In genomic region chr18:8724452-8724851, GRCh38 we compare ENCODE assay signal across 31 cellular contexts. TPM values are rescaled to one million over a fixed set of nuclear protein-coding genes. Genes with fewer than 3 reads are reported as not detected.
A peak's percentile ranks its signal among the peaks of the same experiment; 100 is the strongest.
DNase-seq lines count a peak whose midpoint lies in the region; ATAC-seq and TF ChIP-seq lines count a peak whose summit lies in the region.
"Had no signal": no experiment of that assay in that cellular context is flagged by ENCODE, and none has a peak within 500 bp of the region (broad histone marks: within the 10 kb centered on the region; RNA-seq: fewer than 3 reads in every experiment).

No MANE protein-coding gene starts in this region.

- H3K27me3 Mint-ChIP-seq in GM23338 (ENCODE audit: insufficient read depth, low read depth, poor library complexity) (no peaks in the 10 kb centered on the region), WTC11 (ENCODE audit: low read depth) (no peaks in the 10 kb centered on the region)
- H3K27me3 Mint-ChIP-seq: activated naive CD8-positive, alpha-beta T cell; naive B cell had no signal

- H3K36me3 Mint-ChIP-seq in GM23338 (ENCODE audit: low read depth) (peaks cover 63% of the 10 kb centered on the region), WTC11 (peaks cover 45% of the 10 kb centered on the region)
- H3K36me3 Mint-ChIP-seq: activated naive CD8-positive, alpha-beta T cell had no signal

- peak; percentile 55 for DNase-seq in GM23338 (ENCODE audit: low spot score)
- DNase-seq in IMR-90, result no peak
- DNase-seq in WTC11 (ENCODE audit: low spot score), result peak; percentile 25
- peak; percentile 41 for DNase-seq in iPS-NIHi11 (ENCODE audit: low spot score)
- no peak for DNase-seq in OCI-M1 (lab: John Stamatoyannopoulos, UW)
- DNase-seq in NCI-H1105 treated with DMSO at 0.1 percent for 48 hours (lab: John Stamatoyannopoulos, UW), result no peak
- DNase-seq in hippocampal formation (lab: John Stamatoyannopoulos, UW), result no peak
- DNase-seq: activated CD4-positive, alpha-beta T cell treated with anti-CD3 and anti-CD28 coated beads, Interleukin-2, amount 50 U/mL, for 4 hours; activated CD8-positive, alpha-beta memory T cell treated with anti-CD3 and anti-CD28 coated beads, Interleukin-2, amount 50 U/mL, for 48 hours; aorta; Caco-2; cerebellar nuclear complex; DMS79 treated with DMSO at 0.1 percent for 48 hours; dorsolateral prefrontal cortex; GM23248; heart right ventricle; left lung; naive B cell; NCI-H1092 treated with DMSO at 0.1 percent for 48 hours; NCI-H2081 treated with DMSO at 0.1 percent for 48 hours; occipital lobe; SHP77; spleen; stimulated activated CD4-positive, alpha-beta T cell treated with anti-CD3 and anti-CD28 coated beads, Interleukin-4, amount 100 ng/mL, for 24 hours; stimulated activated naive CD4-positive, alpha-beta T cell; T-helper 9 cell; testis had no signal

- H2AFZ ChIP-seq in GM23338 (no peak overlapping the region), IMR-90 (replicated peaks; ENCODE audit: low read length, poor library complexity) (no peak overlapping the region)
- H2AFZ ChIP-seq: GM23248 had no signal

- 100% methylated on average over 2 of the region's 6 CpGs; no CpG with 5 or more reads in 1 of the 2 experiments for WGBS in IMR-90 (ENCODE audit: extremely low coverage in 2 of 2, insufficient read length in 1 of 2), 2 experiments

- no peak overlapping the region for H2BK15ac ChIP-seq in IMR-90 (ENCODE audit: low read depth, low read length)

- H3K18ac ChIP-seq in IMR-90 (ENCODE audit: low read depth, low read length), result no peak overlapping the region; the same call in 1 of the 2 replicates

- H2AK5ac ChIP-seq in IMR-90 (ENCODE audit: low read depth, low read length), result no peak overlapping the region

- peaks cover 17% of the 10 kb centered on the region for H3K9me1 ChIP-seq in IMR-90 (ENCODE audit: insufficient read depth, low read length)

- H2BK120ac ChIP-seq in IMR-90 (ENCODE audit: low read depth, low read length), result no peak overlapping the region

- H3K9me2 ChIP-seq in GM23338 (ENCODE audit: insufficient read depth), result no peaks in the 10 kb centered on the region

- no peak overlapping the region; the same call in 1 of the 2 replicates for H4K5ac ChIP-seq in IMR-90 (ENCODE audit: low read depth, low read length)

- no peak for TF ChIP-seq RAD21 in IMR-90 (IDR thresholded peaks at IDR 0.05; ENCODE audit: low read length)

- H3K56ac ChIP-seq in IMR-90 (ENCODE audit: extremely low read depth, insufficient read depth, low read length), result no peak overlapping the region

- H3K14ac ChIP-seq in IMR-90 (replicated peaks; ENCODE audit: low read depth, low read length), result no peak overlapping the region

- H3K27ac ChIP-seq in GM23338 (ENCODE audit: low read depth) (peak overlapping the region; percentile 68), IMR-90 (ENCODE audit: insufficient read depth, low read length) (peak overlapping the region; percentile 41; the same call in 1 of the 2 replicates)
- H3K27ac ChIP-seq: GM23248, heart right ventricle, left lung, spleen, testis had no signal

- peaks cover 37% of the 10 kb centered on the region for H3K4me1 Mint-ChIP-seq in GM23338
- peaks cover 45% of the 10 kb centered on the region for H3K4me1 Mint-ChIP-seq in WTC11

- H3K4me3 ChIP-seq in GM23338 (no peak overlapping the region), IMR-90 (ENCODE audit: insufficient read depth, low read depth, low read length) (no peak overlapping the region)
- H3K4me3 ChIP-seq: BLaER1 treated with 17β-estradiol and CSF1 and Interleukin-3, amounts not matched to agents 10 nM and 100 nM; dorsolateral prefrontal cortex; GM23248; heart right ventricle; left lung; spleen; testis had no signal

- no peak overlapping the region for H3K9ac ChIP-seq in IMR-90 (ENCODE audit: low read depth, low read length)
- H3K9ac ChIP-seq: BLaER1 treated with 17β-estradiol and CSF1 and Interleukin-3, amounts not matched to agents 10 nM and 100 nM; GM23248 had no signal

- H3K27ac Mint-ChIP-seq in GM23338 (peak overlapping the region; percentile 96), WTC11 (peak overlapping the region; percentile 99)
- H3K27ac Mint-ChIP-seq: activated naive CD8-positive, alpha-beta T cell had no signal

- CTCF ChIA-PET in IMR-90 (lab: Yijun Ruan, JAX) (no interaction called here), WTC11 (lab: Charles Lee) (interaction anchor here (0.7 to 1.4 kb wide), 3 partner anchors 8 to 28 kb away, joined by 3 to 4 read pairs (median 3); no protein-coding TSS in a partner anchor)

- H3F3A ChIP-seq in GM23338 (replicated peaks; ENCODE audit: low read depth), result no peaks in the 10 kb centered on the region

- peaks cover 28% of the 10 kb centered on the region; the same call in 1 of the 2 replicates for H3K4me1 ChIP-seq in GM23338 (ENCODE audit: insufficient read depth)
- peaks cover 9% of the 10 kb centered on the region for H3K4me1 ChIP-seq in IMR-90 (ENCODE audit: control insufficient read depth, insufficient read depth, low read length)
- H3K4me1 ChIP-seq: heart right ventricle, left lung, testis had no signal

- no peak for TF ChIP-seq POLR2A in IMR-90 (IDR thresholded peaks at IDR 0.05; ENCODE audit: low read depth, low read length)

- H2BK5ac ChIP-seq in IMR-90 (ENCODE audit: low read depth, low read length, poor library complexity, severe bottlenecking), result peak overlapping the region; percentile 34

- H3K4me3 Mint-ChIP-seq in GM23338 (no peak overlapping the region), WTC11 (no peak overlapping the region)
- H3K4me3 Mint-ChIP-seq: activated naive CD8-positive, alpha-beta T cell; naive B cell had no signal

- H4K8ac ChIP-seq in IMR-90 (ENCODE audit: low read depth in 2 of 2, low read length in 2 of 2), result peak overlapping the region in 1 of 2 experiments; percentile 60; a peak in 1 of 4 replicates

- no peak overlapping the region for H4K91ac ChIP-seq in IMR-90 (ENCODE audit: insufficient read depth, low read depth, low read length)

- intact Hi-C loops in IMR-90 (cut with micrococcal nuclease), result no loop called here

- H3K23ac ChIP-seq in IMR-90 (ENCODE audit: low read depth, low read length), result no peak overlapping the region

- H3K9me3 Mint-ChIP-seq in GM23338 (no peaks in the 10 kb centered on the region; the same call in 2 of the 3 replicates), WTC11 (peaks cover 7% of the 10 kb centered on the region)

- H4K20me1 ChIP-seq in GM23338 (replicated peaks; ENCODE audit: insufficient read depth) (no peaks in the 10 kb centered on the region; the same call in 1 of the 2 replicates), IMR-90 (ENCODE audit: insufficient read depth, low read length) (peaks cover 28% of the 10 kb centered on the region; the same call in 1 of the 2 replicates)

- H3K9me3 ChIP-seq in IMR-90 (ENCODE audit: control insufficient read depth, insufficient read depth, low read length), result no peaks in the 10 kb centered on the region
- H3K9me3 ChIP-seq: Caco-2, left lung, testis had no signal

- H3K79me2 ChIP-seq in GM23338 (replicated peaks; ENCODE audit: insufficient read depth), result peaks cover 33% of the 10 kb centered on the region

- POLR2A ChIA-PET in IMR-90 (lab: Charles Lee; ENCODE audit: unreplicated experiment), result no interaction called here
- POLR2A ChIA-PET in WTC11 (lab: Charles Lee), result no interaction called here

- no peak overlapping the region for H2BK20ac ChIP-seq in IMR-90 (ENCODE audit: low read depth, low read length)

- TF ChIP-seq CTCF in GM23338 (conservative IDR thresholded peaks at IDR 0.05; ENCODE audit: low read depth in 2 of 2), result no peak
- no peak for TF ChIP-seq CTCF in IMR-90 (conservative IDR thresholded peaks at IDR 0.05; ENCODE audit: low read depth, low read length)
- TF ChIP-seq CTCF in WTC11 (IDR thresholded peaks at IDR 0.05), result no peak

- H3K36me3 ChIP-seq in GM23338 (ENCODE audit: insufficient read depth) (peaks cover 3% of the 10 kb centered on the region; the same call in 1 of the 2 replicates), IMR-90 (ENCODE audit: control insufficient read depth, insufficient read depth, low read length) (peaks cover 43% of the 10 kb centered on the region)
- H3K36me3 ChIP-seq: left lung, spleen had no signal

- peaks cover 45 to 75% of the 10 kb centered on the region in 2 experiments for H3K79me1 ChIP-seq in IMR-90 (ENCODE audit: low read depth in 1 of 2, low read length in 2 of 2)

- no peak overlapping the region for H3K4ac ChIP-seq in IMR-90 (ENCODE audit: low read depth, low read length)

- ATAC-seq in GM23338 (peak; percentile 90), IMR-90 (ENCODE audit: low read depth) (no peak; the same call in 1 of the 2 replicates), WTC11 (peak; percentile 82), HG02852 (IDR thresholded peaks at IDR 0.05; ENCODE audit: unreplicated experiment) (no peak)
- ATAC-seq: heart right ventricle, HepG2, left lung had no signal

- H3K27me3 ChIP-seq in GM23338 (ENCODE audit: insufficient read depth), result no peaks in the 10 kb centered on the region
- no peaks in the 10 kb centered on the region for H3K27me3 ChIP-seq in IMR-90 (ENCODE audit: control insufficient read depth, insufficient read depth, low read length)
- H3K27me3 ChIP-seq: BLaER1 treated with 17β-estradiol and CSF1 and Interleukin-3, amounts not matched to agents 10 nM and 100 nM; dorsolateral prefrontal cortex; heart right ventricle; left lung; spleen; testis had no signal

- in situ Hi-C loops in IMR-90 (cut with MboI; ENCODE audit: low sequenced_read_pairs), result no loop called here

- BruUV-seq in IMR-90 (replicated peaks; lab: Mats Ljungman, UMichigan), result no TSS peak

- H2AK9ac ChIP-seq in IMR-90 (replicated peaks; ENCODE audit: low read depth, low read length, poor library complexity), result no peak overlapping the region

- dilution Hi-C loops in IMR-90 (cut with HindIII; ENCODE audit: low sequenced_read_pairs, unreplicated experiment), result no loop called here

- H3K4me2 ChIP-seq in GM23338, result peak overlapping the region; percentile 58
- H3K4me2 ChIP-seq in IMR-90 (ENCODE audit: low read depth, low read length), result no peak overlapping the region
- H3K4me2 ChIP-seq: BLaER1 treated with 17β-estradiol and CSF1 and Interleukin-3, amounts not matched to agents 10 nM and 100 nM had no signal

TF ChIP-seq in IMR-90, 13 proteins besides CTCF, POLR2A, EP300 and RAD21:
- no peak for TF ChIP-seq MAFK (IDR thresholded peaks at IDR 0.05; ENCODE audit: low read depth, low read length)
- no peak for TF ChIP-seq FOS (IDR thresholded peaks at IDR 0.05; ENCODE audit: low read depth, low read length)
- no peak for TF ChIP-seq NFE2L2 (IDR thresholded peaks at IDR 0.05; ENCODE audit: low read depth, low read length)

TF ChIP-seq in WTC11, 78 proteins besides CTCF, POLR2A, EP300 and RAD21 (continues in another document):
- TF ChIP-seq NR3C1 (CRISPR knock-in tag; conservative IDR thresholded peaks at IDR 0.05; ENCODE audit: low read depth), result no peak

RNA-seq across cellular contexts. Expression of gene MTCL1, which starts 19.1 kb away (rescaled TPM):
- total RNA-seq in GM23338 (2014; rRNA removed; shearing (Covaris generic)), result 35.1 and 45.0 TPM in 2 replicates
- polyA plus RNA-seq in GM23338 (2016; fragmentation: Nextera tagmentation; extraction: Ambion mirVana) (11.3 and 14.4 TPM in 2 replicates), IMR-90 (2012; rRNA removed) (44.7 and 45.3 TPM in 2 replicates)
- total RNA-seq in IMR-90 (2012; rRNA removed) (29.0 and 38.6 TPM in 2 replicates), WTC11 (2021) (50.0 to 64.3 TPM (median 52.9 TPM) in 3 replicates)
- 26.0 and 32.1 TPM in 2 replicates for polyA plus RNA-seq in IMR-90 (2012; cell fraction: cytosol; rRNA removed)
- 165 and 175 TPM in 2 replicates for polyA plus RNA-seq in IMR-90 (2012; cell fraction: nucleus; rRNA removed; ENCODE audit: low replicate concordance)

Comparison
In these comparisons a context has a peak if more than half of its experiments do, and no peak if none do; other contexts are left out.
1. ATAC-seq: peak in GM23338 (single experiment) and WTC11 (single experiment); none in IMR-90 (single experiment) and HG02852 (single experiment).
2. DNase-seq: peak in GM23338 (single experiment), WTC11 (single experiment) and iPS-NIHi11 (single experiment); none in IMR-90 (single experiment), OCI-M1 (single experiment), NCI-H1105 treated with DMSO at 0.1 percent for 48 hours (single experiment) and hippocampal formation (0 of 2).